21 cellular contexts compared by ENCODE assay signal in the genomic region with DNA sequence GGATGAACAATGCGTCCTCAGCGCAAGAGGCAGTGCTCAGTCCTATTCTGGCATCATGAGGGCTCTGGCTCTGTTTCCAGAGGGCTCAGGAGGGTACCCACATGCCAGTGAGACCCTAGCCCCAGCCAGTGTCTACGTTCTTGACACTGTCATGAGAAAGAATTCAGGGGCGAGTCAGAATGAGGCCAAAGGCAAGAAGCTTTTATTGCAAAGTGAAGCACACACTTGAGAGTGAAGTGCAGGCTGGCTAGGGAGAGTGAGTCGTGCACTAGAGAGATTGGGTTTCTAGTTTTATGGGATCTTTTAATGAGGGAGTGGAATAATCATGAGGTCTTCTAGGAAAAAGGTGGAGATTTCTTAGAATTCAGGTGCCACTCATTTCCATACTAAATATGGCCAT.
DNase-seq lines count a peak whose midpoint lies in the region; ATAC-seq and TF ChIP-seq lines count a peak whose summit lies in the region.
"Had no signal": no experiment of that assay in that cellular context is flagged by ENCODE, and none has a peak within 500 bp of the region (broad histone marks: within the 10 kb centered on the region; RNA-seq: fewer than 3 reads in every experiment).

No MANE protein-coding gene starts in this region.

- no peak for TF ChIP-seq CTCF in cardiac muscle cell (IDR thresholded peaks at IDR 0.05; ENCODE audit: low read depth, low read length)

- intact Hi-C loops in cardiac septum (cut with DNase I), result no loop called here

- DNase-seq in cardiac muscle cell (ENCODE audit: low read depth in 1 of 2, low spot score in 1 of 2) (peak in 1 of 2 donors; percentile 73), cardiac septum (ENCODE audit: low spot score) (no peak), NCI-H2029 treated with DMSO at 0.1 percent for 48 hours (lab: John Stamatoyannopoulos, UW) (peak; percentile 20), NCI-H524 treated with DMSO at 0.1 percent for 48 hours (lab: John Stamatoyannopoulos, UW) (peak; percentile 62), middle frontal gyrus (ENCODE audit: extremely low spot score, low spot score) (no peak)
- DNase-seq in activated CD4-positive, alpha-beta T cell treated with anti-CD3 and anti-CD28 coated beads for 48 hours, result no peak
- DNase-seq: activated CD8-positive, alpha-beta T cell treated with anti-CD3 and anti-CD28 coated beads, Interleukin-2, amount 10 ng/mL, durations not matched to agents 7 days and 5 days; activated naive CD4-positive, alpha-beta T cell treated with anti-CD3 and anti-CD28 coated beads for 36 hours; BE2C; CD8-positive, alpha-beta T cell; HCEC 1CT; heart right ventricle; Karpas-422; NCI-H1694; ovary; T-helper 9 cell; transverse colon had no signal

- no peak for ATAC-seq in HG02623 (IDR thresholded peaks at IDR 0.05; ENCODE audit: unreplicated experiment)
- ATAC-seq: activated CD8-positive, alpha-beta T cell treated with anti-CD3 and anti-CD28 coated beads, Interleukin-2, amount 10 ng/mL, durations not matched to agents 7 days and 5 days; CD8-positive, alpha-beta T cell; heart right ventricle; stimulated activated effector memory CD8-positive, alpha-beta T cell treated with anti-CD3 and anti-CD28 coated beads, Interleukin-12 subunit alpha, Interleukin-12 subunit beta, amount 100 ng/mL, for 72 hours had no signal

- no peak overlapping the region for H3K4me3 ChIP-seq in cardiac muscle cell
- H3K4me3 ChIP-seq: heart right ventricle, lung, ovary, SJSA1, transverse colon had no signal

- H3K27me3 ChIP-seq in cardiac muscle cell, result no peaks in the 10 kb centered on the region
- H3K27me3 ChIP-seq: heart right ventricle, ovary, SJSA1, transverse colon had no signal

- H3K36me3 ChIP-seq in cardiac muscle cell, result no peaks in the 10 kb centered on the region
- H3K36me3 ChIP-seq: BE2C, heart right ventricle, ovary, SJSA1, transverse colon had no signal

- peaks cover 15% of the 10 kb centered on the region for H3K4me1 ChIP-seq in cardiac muscle cell (ENCODE audit: low read depth)
- H3K4me1 ChIP-seq: BE2C, SJSA1, transverse colon had no signal

- H3K27ac ChIP-seq in cardiac muscle cell, result peak overlapping the region; percentile 33
- H3K27ac ChIP-seq: heart right ventricle, ovary, SJSA1, transverse colon had no signal

- H3K9me3 ChIP-seq in cardiac muscle cell (ENCODE audit: low read depth), result no peaks in the 10 kb centered on the region
- H3K9me3 ChIP-seq: BE2C, heart right ventricle, ovary, SJSA1, transverse colon had no signal

Comparison
In these comparisons a context has a peak if more than half of its experiments do, and no peak if none do; other contexts are left out.
1. DNase-seq: peak in NCI-H2029 treated with DMSO at 0.1 percent for 48 hours (single experiment) and NCI-H524 treated with DMSO at 0.1 percent for 48 hours (single experiment); none in cardiac septum (single experiment), activated CD4-positive, alpha-beta T cell treated with anti-CD3 and anti-CD28 coated beads for 48 hours (single experiment) and middle frontal gyrus (single experiment).